Comparison of ENCODE assay signal across 8 cellular contexts in the genomic region with DNA sequence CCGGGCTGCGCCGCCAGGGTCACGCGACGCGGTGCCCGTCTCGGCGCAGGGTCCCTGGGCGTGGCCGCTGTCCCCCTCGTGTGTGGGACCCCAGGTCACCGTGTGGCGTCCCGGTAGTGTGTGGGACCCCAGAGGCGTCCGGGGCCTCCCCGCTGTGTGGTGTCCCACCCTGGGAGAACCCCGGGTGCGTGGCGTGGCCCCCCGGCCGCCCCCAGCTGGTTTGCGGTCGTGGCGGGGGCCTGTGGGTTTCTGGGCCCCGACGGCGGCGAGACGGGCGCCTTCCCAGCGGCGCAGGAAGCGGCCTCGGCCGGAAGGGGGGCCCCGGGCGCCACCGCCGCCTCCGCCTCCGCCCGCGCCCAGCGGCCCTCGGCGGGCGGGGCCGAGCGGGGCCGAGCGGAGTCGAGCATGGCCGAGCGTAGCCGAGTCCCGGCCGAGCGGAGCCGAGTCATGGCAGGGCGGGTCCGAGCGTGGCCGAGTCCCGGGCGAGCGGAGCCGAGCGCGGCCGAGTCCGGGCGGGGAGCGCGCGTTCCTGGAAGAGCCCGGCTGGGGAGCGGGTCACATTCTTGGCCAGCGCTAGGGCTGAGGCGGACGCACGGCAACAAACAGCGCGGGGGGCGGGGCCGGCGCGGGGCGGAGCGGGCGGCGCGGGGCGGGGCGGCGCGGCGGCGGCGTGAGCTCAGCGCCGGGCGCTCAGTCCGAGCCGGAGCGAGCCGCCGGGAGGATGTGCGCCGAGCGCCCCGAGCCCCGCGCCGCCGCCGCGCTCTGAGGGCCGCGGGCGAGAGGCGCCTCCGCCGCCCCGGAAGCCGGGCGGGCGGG. TPM values are rescaled to one million over a fixed set of nuclear protein-coding genes. Genes with fewer than 3 reads are reported as not detected.
DNase-seq lines count a peak whose midpoint lies in the region; ATAC-seq and TF ChIP-seq lines count a peak whose summit lies in the region.

No MANE protein-coding gene starts in this region.

- H3K4me3 ChIP-seq in liver (ENCODE audit: low read depth in 1 of 3, low read length in 3 of 3) = peak overlapping the region; percentile 47 to 88 (median 75)

- DNase-seq in CD1c-positive myeloid dendritic cell (ENCODE audit: extremely low spot score) (peak; percentile 98), NCI-H69 (lab: John Stamatoyannopoulos, UW) (peak; percentile 94)
- DNase-seq in activated CD4-positive, alpha-beta T cell treated with anti-CD3 and anti-CD28 coated beads, Interleukin-2, amount 50 U/mL, for 4 hours = peak; percentile 86 to 89
- DNase-seq in stimulated activated CD4-positive, alpha-beta T cell treated with anti-CD3 and anti-CD28 coated beads, Interleukin-2, amount 100 ng/mL, for 48 hours = peak; percentile 96 to 97

- TF ChIP-seq CTCF in liver (IDR thresholded peaks at IDR 0.05; ENCODE audit: low read depth, low read length, missing input control) = peak; percentile 10

- intact Hi-C loops in dendritic cell treated with granulocyte-macrophage colony-stimulating factor and Interleukin-4, amounts not matched to agents 40 ng/mL and 50 ng/mL, for 4 days (cut with micrococcal nuclease) = no loop called here

- peaks cover 46% of the 10 kb centered on the region for H3K36me3 Mint-ChIP-seq in dendritic cell treated with granulocyte-macrophage colony-stimulating factor and Interleukin-4, amounts not matched to agents 40 ng/mL and 50 ng/mL, for 4 days (ENCODE audit: low read depth)

- H3K27me3 ChIP-seq in liver (ENCODE audit: control insufficient read depth in 4 of 4, insufficient read depth in 4 of 4, low read length in 3 of 4) = no peaks in the 10 kb centered on the region

- H3K9ac ChIP-seq in liver (ENCODE audit: low read depth in 1 of 2, low read length in 2 of 2) = peak overlapping the region in 1 of 2 donors; percentile 85

- H3K27ac Mint-ChIP-seq in dendritic cell treated with granulocyte-macrophage colony-stimulating factor and Interleukin-4, amounts not matched to agents 40 ng/mL and 50 ng/mL, for 4 days = peak overlapping the region; percentile 80

- H3K9me3 ChIP-seq in liver (ENCODE audit: control insufficient read depth in 4 of 4, low read length in 3 of 4) = no peaks in the 10 kb centered on the region

- H3K9me3 Mint-ChIP-seq in dendritic cell treated with granulocyte-macrophage colony-stimulating factor and Interleukin-4, amounts not matched to agents 40 ng/mL and 50 ng/mL, for 4 days = no peaks in the 10 kb centered on the region

- ATAC-seq in GM19395 (IDR thresholded peaks at IDR 0.05; ENCODE audit: unreplicated experiment) (peak; percentile 81), HG03521 (IDR thresholded peaks at IDR 0.05; ENCODE audit: unreplicated experiment) (peak; percentile 91)

- no peak for TF ChIP-seq RAD21 in liver (IDR thresholded peaks at IDR 0.05)

- H3K36me3 ChIP-seq in liver (ENCODE audit: control insufficient read depth in 4 of 4, insufficient read depth in 3 of 4, low read depth in 1 of 4, low read length in 3 of 4) = no peaks in the 10 kb centered on the region

- H3K27me3 Mint-ChIP-seq in dendritic cell treated with granulocyte-macrophage colony-stimulating factor and Interleukin-4, amounts not matched to agents 40 ng/mL and 50 ng/mL, for 4 days = peaks cover 3% of the 10 kb centered on the region

- H3K4me1 ChIP-seq in liver (ENCODE audit: control insufficient read depth in 4 of 4, insufficient read depth in 4 of 4, low read length in 3 of 4) = peaks cover 8 to 37% (median 28%) of the 10 kb centered on the region in 4 donors

- H3K4me1 Mint-ChIP-seq in dendritic cell treated with granulocyte-macrophage colony-stimulating factor and Interleukin-4, amounts not matched to agents 40 ng/mL and 50 ng/mL, for 4 days (ENCODE audit: low read depth) = peaks cover 66% of the 10 kb centered on the region

- H3K4me3 Mint-ChIP-seq in dendritic cell treated with granulocyte-macrophage colony-stimulating factor and Interleukin-4, amounts not matched to agents 40 ng/mL and 50 ng/mL, for 4 days = peak overlapping the region; percentile 55

- H3K27ac ChIP-seq in liver (ENCODE audit: low read depth in 1 of 2, low read length in 2 of 2) = peak overlapping the region; percentile 94 to 97

- under 1% methylated on average over 130 of the region's 130 CpGs for WGBS in liver

TF ChIP-seq in liver, 16 proteins besides CTCF, POLR2A, EP300 and RAD21:
- TF ChIP-seq HNF4G (IDR thresholded peaks at IDR 0.05) (peak; percentile 61), YY1 (IDR thresholded peaks at IDR 0.05) (no peak), EGR1 (IDR thresholded peaks at IDR 0.05; ENCODE audit: low read depth in 2 of 2) (no peak)

RNA-seq across cellular contexts. Expression of gene SKI, which starts 0.6 kb away (rescaled TPM):
- total RNA-seq in liver = 10 to 100 TPM; 18.9 to 21.3 TPM
- polyA plus RNA-seq in liver = 10 to 100 TPM in 1 of 2 donors, 1 to 10 TPM in 1; 3.2 to 20.1 TPM

RNA-seq across cellular contexts. Expression of gene FAAP20, which starts 33.0 kb away (rescaled TPM):
- total RNA-seq in liver = 10 to 100 TPM in 1 of 2 donors, 1 to 10 TPM in 1; 5.6 to 11.9 TPM
- polyA plus RNA-seq in liver = 10 to 100 TPM; 19.6 to 31.5 TPM

Comparison
In these comparisons a context has a peak if more than half of its experiments do, and no peak if none do; other contexts are left out.
1. Peak in every context shown above with its lines: DNase-seq, ATAC-seq, H3K4me3 ChIP-seq and H3K27ac ChIP-seq.